19 cellular contexts compared by ENCODE assay signal in genomic region chr11:63933459-63933858, GRCh38. TPM values are rescaled to one million over a fixed set of nuclear protein-coding genes. Genes with fewer than 3 reads are reported as not detected.
A peak's percentile ranks its signal among the peaks of the same experiment; 100 is the strongest.
DNase-seq lines count a peak whose midpoint lies in the region; ATAC-seq and TF ChIP-seq lines count a peak whose summit lies in the region.
"Had no signal": no experiment of that assay in that cellular context is flagged by ENCODE, and none has a peak within 500 bp of the region (broad histone marks: within the 10 kb centered on the region; RNA-seq: fewer than 3 reads in every experiment).

No MANE protein-coding gene starts in this region.

- H2BK12ac ChIP-seq in trophoblast cell (ENCODE audit: low read length): peak overlapping the region; percentile 18

- peaks cover 6% of the 10 kb centered on the region for H3K79me1 ChIP-seq in trophoblast cell (ENCODE audit: low read length)

- no peak overlapping the region for H2BK5ac ChIP-seq in trophoblast cell (ENCODE audit: low read depth, low read length, poor library complexity)

- no peak overlapping the region for H3K27ac Mint-ChIP-seq in Caco-2 (ENCODE audit: unreplicated experiment)

- dilution Hi-C loops in mammary epithelial cell (cut with HindIII; ENCODE audit: low sequenced_read_pairs): loop anchor here (5.0 kb wide), 4 partner anchors 34 to 96 kb away; partner anchors contain the start of gene MARK2

- ATAC-seq in GM21360 (IDR thresholded peaks at IDR 0.05; ENCODE audit: unreplicated experiment): no peak

- H3K79me2 ChIP-seq in trophoblast cell (ENCODE audit: control insufficient read depth, insufficient read depth, low read length, poor library complexity): no peaks in the 10 kb centered on the region
- no peaks in the 10 kb centered on the region for H3K79me2 ChIP-seq in mammary epithelial cell (ENCODE audit: insufficient read depth, low read length)

- H3K14ac ChIP-seq in trophoblast cell (ENCODE audit: low read length): peak overlapping the region; percentile 6

- H3K4me2 ChIP-seq in trophoblast cell (ENCODE audit: low read length) (no peak overlapping the region), mammary epithelial cell (ENCODE audit: insufficient read depth, low read depth, low read length) (no peak overlapping the region)
- H3K4me2 ChIP-seq: PC-9 had no signal

- intact Hi-C loops in Caco-2 (cut with micrococcal nuclease; ENCODE audit: unreplicated experiment): no loop called here
- intact Hi-C loops in mammary epithelial cell (cut with micrococcal nuclease): no loop called here

- no peak overlapping the region for H2BK120ac ChIP-seq in trophoblast cell (ENCODE audit: insufficient read depth, low read length, poor library complexity)

- no peaks in the 10 kb centered on the region for H3K27me3 Mint-ChIP-seq in Caco-2 (ENCODE audit: insufficient read depth, unreplicated experiment)
- H3K27me3 Mint-ChIP-seq: CD4-positive, alpha-beta memory T cell had no signal

- peaks cover 7% of the 10 kb centered on the region for H3K4me1 Mint-ChIP-seq in Caco-2 (ENCODE audit: low read depth, unreplicated experiment)

- POLR2A ChIA-PET in Caco-2 (lab: Charles Lee): no interaction called here

- no peak overlapping the region for H3K4me3 Mint-ChIP-seq in Caco-2 (ENCODE audit: unreplicated experiment)
- H3K4me3 Mint-ChIP-seq: CD4-positive, alpha-beta memory T cell had no signal

- H4K8ac ChIP-seq in trophoblast cell (ENCODE audit: low read depth, low read length): no peak overlapping the region

- H2AFZ ChIP-seq in trophoblast cell (ENCODE audit: insufficient read depth, low read length, poor library complexity): no peak overlapping the region
- no peak overlapping the region for H2AFZ ChIP-seq in mammary epithelial cell (ENCODE audit: low read depth, low read length)
- H2AFZ ChIP-seq: PC-9 had no signal

- H3K9me3 Mint-ChIP-seq in Caco-2 (ENCODE audit: unreplicated experiment): no peaks in the 10 kb centered on the region

- in situ Hi-C loops in mammary epithelial cell (cut with MboI; ENCODE audit: low sequenced_read_pairs in 2 of 2): no loop called here

- peak overlapping the region; percentile 39 for H4K91ac ChIP-seq in trophoblast cell (ENCODE audit: low read depth, low read length)

- no CpG with 5 or more reads among the region's 1 CpG for WGBS in trophoblast cell (ENCODE audit: extremely low coverage, insufficient coverage, insufficient read length)
- 11% methylated on average over 1 of the region's 1 CpG for WGBS in mammary epithelial cell (ENCODE audit: low coverage, missing lambda C conversion rate)

- BruUV-seq in Caco-2 (replicated peaks; lab: Mats Ljungman, UMichigan) (no TSS peak), mammary epithelial cell (replicated peaks; lab: Mats Ljungman, UMichigan) (no TSS peak)

- H3K23ac ChIP-seq in trophoblast cell (ENCODE audit: low read length): no peak overlapping the region

- DNase-seq in EL (peak; percentile 33), SJSA1 (ENCODE audit: low read depth in 1 of 2, low spot score in 2 of 2) (peak; percentile 58 to 81), fibroblast of the aortic adventitia (ENCODE audit: low read depth) (peak; percentile 28), trophoblast cell (no peak), Caco-2 (no peak), mammary epithelial cell (no peak)
- DNase-seq: ACHN; BE2C; CD4-positive, alpha-beta memory T cell; DMS79; GF-D8; KBM-7; NCI-H1048; NCI-H2081 treated with DMSO at 0.1 percent for 48 hours; NCI-H510A treated with DMSO at 0.1 percent for 48 hours; NCI-H82; PC-9 had no signal

- no peak overlapping the region for H4K12ac ChIP-seq in trophoblast cell (ENCODE audit: low read depth, low read length)

- peaks cover 26% of the 10 kb centered on the region for H3K4me1 ChIP-seq in SJSA1 (replicated peaks)
- H3K4me1 ChIP-seq in trophoblast cell (ENCODE audit: control insufficient read depth in 1 of 2, insufficient read depth in 2 of 2, low read length in 2 of 2): peaks cover 5 to 10% of the 10 kb centered on the region in 2 experiments
- no peaks in the 10 kb centered on the region for H3K4me1 ChIP-seq in Caco-2
- peaks cover 9% of the 10 kb centered on the region for H3K4me1 ChIP-seq in mammary epithelial cell (ENCODE audit: insufficient read depth, low read length)
- H3K4me1 ChIP-seq: BE2C had no signal

- no peak for TF ChIP-seq CTCF in fibroblast of the aortic adventitia (IDR thresholded peaks at IDR 0.05; ENCODE audit: insufficient read depth, low read length)
- no peak for TF ChIP-seq CTCF in Caco-2 (IDR thresholded peaks at IDR 0.05; ENCODE audit: insufficient read depth in 1 of 2, low read depth in 1 of 2, low read length in 1 of 2, severe bottlenecking in 1 of 2, unreplicated experiment in 1 of 2)
- no peak for TF ChIP-seq CTCF in mammary epithelial cell (conservative IDR thresholded peaks at IDR 0.05 in 1 of 2, IDR thresholded peaks at IDR 0.05 in 1 of 2; ENCODE audit: extremely low read depth in 1 of 2, insufficient read depth in 1 of 2, low read depth in 1 of 2, low read length in 2 of 2)

- H3K36me3 ChIP-seq in SJSA1 (no peaks in the 10 kb centered on the region), trophoblast cell (ENCODE audit: control insufficient read depth in 1 of 2, insufficient read depth in 2 of 2, low read length in 2 of 2) (no peaks in the 10 kb centered on the region), Caco-2 (ENCODE audit: control insufficient read depth, insufficient read depth, low read length) (no peaks in the 10 kb centered on the region), mammary epithelial cell (ENCODE audit: insufficient read depth, low read length) (no peaks in the 10 kb centered on the region)
- H3K36me3 ChIP-seq: BE2C had no signal

- CTCF ChIA-PET in Caco-2 (lab: Charles Lee): interaction anchor here (1.9 kb wide), 1 partner anchor 19 kb away, joined by 5 read pairs; no protein-coding TSS in a partner anchor
- CTCF ChIA-PET in mammary epithelial cell (lab: Charles Lee; ENCODE audit: low non-redundant PET): no interaction called here

- H3K9me3 ChIP-seq in SJSA1 (replicated peaks) (no peaks in the 10 kb centered on the region), trophoblast cell (ENCODE audit: insufficient read depth, low read depth, low read length) (no peaks in the 10 kb centered on the region), Caco-2 (no peaks in the 10 kb centered on the region), mammary epithelial cell (replicated peaks; ENCODE audit: insufficient read depth, low read length) (no peaks in the 10 kb centered on the region)
- H3K9me3 ChIP-seq: BE2C had no signal

- 0 out of 2 replicates have a peak overlapping the region, but pooled peaks have one; percentile 6 for H3K27ac ChIP-seq in SJSA1
- no peak overlapping the region for H3K27ac ChIP-seq in trophoblast cell (ENCODE audit: low read depth, low read length)
- no peak overlapping the region for H3K27ac ChIP-seq in mammary epithelial cell (ENCODE audit: insufficient read depth, low read depth, low read length)
- H3K27ac ChIP-seq: PC-9, SK-N-MC had no signal

- H3K27me3 ChIP-seq in SJSA1 (replicated peaks): no peaks in the 10 kb centered on the region
- H3K27me3 ChIP-seq in trophoblast cell (ENCODE audit: insufficient read depth, low read length): no peaks in the 10 kb centered on the region
- H3K27me3 ChIP-seq in Caco-2 (replicated peaks; ENCODE audit: control insufficient read depth, insufficient read depth, low read length): no peaks in the 10 kb centered on the region
- no peaks in the 10 kb centered on the region for H3K27me3 ChIP-seq in mammary epithelial cell (ENCODE audit: insufficient read depth, low read length)
- H3K27me3 ChIP-seq: BE2C had no signal

- H3K9ac ChIP-seq in trophoblast cell (ENCODE audit: low read length) (no peak overlapping the region), mammary epithelial cell (ENCODE audit: insufficient read depth, low read length) (no peak overlapping the region)

- H3K4ac ChIP-seq in trophoblast cell (ENCODE audit: low read depth, low read length): no peak overlapping the region

- peak overlapping the region; percentile 44 for H2AK5ac ChIP-seq in trophoblast cell (ENCODE audit: low read length)

- H3K18ac ChIP-seq in trophoblast cell (ENCODE audit: low read length): no peak overlapping the region

- peaks cover 10% of the 10 kb centered on the region for H3K36me3 Mint-ChIP-seq in Caco-2 (ENCODE audit: insufficient read depth, unreplicated experiment)

- no peak overlapping the region for H3K4me3 ChIP-seq in SJSA1
- no peak overlapping the region for H3K4me3 ChIP-seq in fibroblast of the aortic adventitia (ENCODE audit: low read depth, low read length)
- H3K4me3 ChIP-seq in trophoblast cell (ENCODE audit: low read depth, low read length): no peak overlapping the region
- no peak overlapping the region for H3K4me3 ChIP-seq in Caco-2 (ENCODE audit: low read depth, low read length)
- no peak overlapping the region for H3K4me3 ChIP-seq in mammary epithelial cell (replicated peaks in 1 of 3; ENCODE audit: insufficient read depth in 1 of 3, low read depth in 2 of 3, low read length in 3 of 3)
- H3K4me3 ChIP-seq: PC-9, SK-N-MC had no signal

- H4K20me1 ChIP-seq in mammary epithelial cell (ENCODE audit: insufficient read depth, low read length): no peaks in the 10 kb centered on the region

RNA-seq across cellular contexts. Expression of gene NAA40, which starts 5.3 kb away (rescaled TPM):
- 21.4 and 39.9 TPM in 2 replicates for total RNA-seq in SJSA1 (2014; rRNA removed; shearing (Covaris generic))
- 13.3 and 15.4 TPM in 2 replicates for total RNA-seq in fibroblast of the aortic adventitia (ENCODE audit: low replicate concordance)
- polyA plus RNA-seq in trophoblast cell (2013): 12.0 and 12.4 TPM in 2 replicates
- 42.7 and 43.7 TPM in 2 replicates for total RNA-seq in Caco-2 (2022)
- 10 to 100 TPM; 16.3 to 20.2 TPM for total RNA-seq in mammary epithelial cell
- 18.0 TPM for polyA plus RNA-seq in mammary epithelial cell
- polyA minus RNA-seq in mammary epithelial cell: 19.3 TPM

RNA-seq across cellular contexts. Expression of gene RCOR2, which starts 16.5 kb away (rescaled TPM):
- 1.5 and 1.6 TPM in 2 replicates for total RNA-seq in SJSA1 (2014; rRNA removed; shearing (Covaris generic))
- total RNA-seq in fibroblast of the aortic adventitia (ENCODE audit: low replicate concordance) (2.9 and 3.3 TPM in 2 replicates), Caco-2 (2022) (1.5 and 1.8 TPM in 2 replicates), mammary epithelial cell (under 1 TPM; 0.14 to 0.17 TPM)
- polyA plus RNA-seq in trophoblast cell (2013): 11.6 and 13.0 TPM in 2 replicates
- polyA plus RNA-seq in mammary epithelial cell: 0.08 TPM
- polyA minus RNA-seq in mammary epithelial cell: not detected
- total RNA-seq: CD4-positive, alpha-beta memory T cell had no signal
- polyA plus RNA-seq: CD4-positive, alpha-beta memory T cell had no signal

RNA-seq across cellular contexts. Expression of gene COX8A, which starts 41.0 kb away (rescaled TPM):
- total RNA-seq in SJSA1 (2014; rRNA removed; shearing (Covaris generic)): 1,062 and 2,110 TPM in 2 replicates
- 68.4 and 252 TPM in 2 replicates for total RNA-seq in fibroblast of the aortic adventitia (ENCODE audit: low replicate concordance)
- 385 and 425 TPM in 2 replicates for polyA plus RNA-seq in trophoblast cell (2013)
- total RNA-seq in Caco-2 (2022): 376 and 448 TPM in 2 replicates
- 100 to 1,000 TPM; 185 to 338 TPM for total RNA-seq in mammary epithelial cell
- 576 TPM for polyA plus RNA-seq in mammary epithelial cell
- 282 TPM for polyA minus RNA-seq in mammary epithelial cell

RNA-seq across cellular contexts. Expression of gene OTUB1, which starts 52.8 kb away (rescaled TPM):
- total RNA-seq in SJSA1 (2014; rRNA removed; shearing (Covaris generic)): 35.6 and 69.7 TPM in 2 replicates
- total RNA-seq in fibroblast of the aortic adventitia (ENCODE audit: low replicate concordance) (5.5 and 32.4 TPM in 2 replicates), Caco-2 (2022) (140 and 152 TPM in 2 replicates), mammary epithelial cell (100 to 1,000 TPM in 1 of 2 donors, 10 to 100 TPM in 1; 48.0 to 101 TPM)
- 88.2 and 91.1 TPM in 2 replicates for polyA plus RNA-seq in trophoblast cell (2013)
- 196 TPM for polyA plus RNA-seq in mammary epithelial cell
- 121 TPM for polyA minus RNA-seq in mammary epithelial cell

Comparison
In these comparisons a context has a peak if more than half of its experiments do, and no peak if none do; other contexts are left out.
1. DNase-seq: peak in EL (single experiment), SJSA1 (2 of 2) and fibroblast of the aortic adventitia (single experiment); none in trophoblast cell (0 of 2), Caco-2 (0 of 2) and mammary epithelial cell (single experiment).